In genomic region chr6:168441434-168442391, GRCh38 we compare ENCODE assay signal across 12 cellular contexts. TPM values are rescaled to one million over a fixed set of nuclear protein-coding genes. Genes with fewer than 3 reads are reported as not detected.
A peak's percentile ranks its signal among the peaks of the same experiment; 100 is the strongest.
DNase-seq lines count a peak whose midpoint lies in the region; ATAC-seq, FAIRE-seq and TF ChIP-seq lines count a peak whose summit lies in the region.
"Had no signal": no experiment of that assay in that cellular context is flagged by ENCODE, and none has a peak within 500 bp of the region (broad histone marks: within the 10 kb centered on the region; RNA-seq: fewer than 3 reads in every experiment).

No MANE protein-coding gene starts in this region.

- in situ Hi-C loops in HepG2 (cut with HindIII; ENCODE audit: extremely low pct_ligation_motif_present, low pct_unique_long_range_greater_than_20kb): no loop called here

- FAIRE-seq in HepG2 (lab: Jason Lieb, UNC): no peak
- FAIRE-seq: D721Med, TTC549 had no signal

- H3K4me1 ChIP-seq in HEK293 (ENCODE audit: control insufficient read depth, insufficient read depth, low read length) (no peaks in the 10 kb centered on the region), HepG2 (ENCODE audit: insufficient read depth, low read length) (no peaks in the 10 kb centered on the region), smooth muscle cell (ENCODE audit: low read depth) (peaks cover 8% of the 10 kb centered on the region)

- H3K4me3 ChIP-seq in HEK293 (ENCODE audit: low read depth, low read length) (peak overlapping the region; percentile 38), HepG2 (replicated peaks in 1 of 3; ENCODE audit: insufficient read depth in 1 of 3, low read depth in 2 of 3, low read length in 3 of 3) (no peak overlapping the region), smooth muscle cell (peak overlapping the region; percentile 50)

- H3K27ac ChIP-seq in HEK293 (ENCODE audit: extremely low read depth, low read depth, low read length) (no peak overlapping the region; the same call in 1 of the 2 replicates), HepG2 (ENCODE audit: extremely low read length, insufficient read depth, low read length) (no peak overlapping the region), smooth muscle cell (ENCODE audit: low read depth) (no peak overlapping the region)

- peaks cover 12% of the 10 kb centered on the region for H3F3A ChIP-seq in smooth muscle cell (ENCODE audit: low read depth)

- peak; percentile 62 for DNase-seq in ecto neural progenitor cell (ENCODE audit: low spot score)
- DNase-seq in HepG2 (ENCODE audit: low spot score): no peak
- DNase-seq in smooth muscle cell (lab: John Stamatoyannopoulos, UW; ENCODE audit: unreplicated experiment): no peak
- no peak for DNase-seq in mucosa of gallbladder (ENCODE audit: low spot score)
- DNase-seq in kidney glomerular epithelial cell (lab: John Stamatoyannopoulos, UW): no peak
- no peak for DNase-seq in medulla oblongata (ENCODE audit: extremely low spot score)

- peaks cover 6 to 75% of the 10 kb centered on the region in 2 experiments for H3K27me3 ChIP-seq in HepG2 (ENCODE audit: control insufficient read depth in 1 of 2, insufficient read depth in 2 of 2, low read length in 2 of 2)
- peaks cover 88% of the 10 kb centered on the region for H3K27me3 ChIP-seq in smooth muscle cell (ENCODE audit: low read depth)

- TF ChIP-seq RAD21 in HepG2 (CRISPR knock-in tag; IDR thresholded peaks at IDR 0.05): no peak

- TF ChIP-seq CTCF in HEK293 (tag by site-specific recombination; IDR thresholded peaks at IDR 0.05) (no peak), HepG2 (CRISPR knock-in tag; IDR thresholded peaks at IDR 0.05) (no peak), smooth muscle cell (IDR thresholded peaks at IDR 0.05; ENCODE audit: borderline replicate concordance, insufficient read depth, poor library complexity, severe bottlenecking) (no peak)

- ATAC-seq in HepG2 (peak; percentile 53), GM21515 (IDR thresholded peaks at IDR 0.05; ENCODE audit: unreplicated experiment) (no peak)
- ATAC-seq: activated T-helper 17 cell treated with anti-CD3 and anti-CD28 coated beads, Interleukin-2, amount 50 U/mL, for 72 hours had no signal

- POLR2A ChIA-PET in HEK293 (lab: Yijun Ruan, JAX) (no interaction called here), HepG2 (lab: Yijun Ruan, JAX) (no interaction called here)

- no peaks in the 10 kb centered on the region for H3K79me2 ChIP-seq in HepG2 (ENCODE audit: insufficient read depth, low read length)
- no peaks in the 10 kb centered on the region for H3K79me2 ChIP-seq in smooth muscle cell (ENCODE audit: low read depth)

- no TSS peak for BruUV-seq in HepG2 (replicated peaks; lab: Mats Ljungman, UMichigan)

- no peaks in the 10 kb centered on the region for H3K36me3 ChIP-seq in HEK293 (ENCODE audit: control insufficient read depth in 2 of 2, insufficient read depth in 1 of 2, low read length in 2 of 2)
- H3K36me3 ChIP-seq in HepG2 (replicated peaks in 1 of 2; ENCODE audit: control insufficient read depth in 1 of 2, insufficient read depth in 2 of 2, low read length in 2 of 2): no peaks in the 10 kb centered on the region
- H3K36me3 ChIP-seq in smooth muscle cell (ENCODE audit: low read depth): no peaks in the 10 kb centered on the region

- H3K9me3 ChIP-seq in HEK293 (ENCODE audit: control insufficient read depth, insufficient read depth, low read depth, low read length) (no peaks in the 10 kb centered on the region), HepG2 (ENCODE audit: low read length) (no peaks in the 10 kb centered on the region), smooth muscle cell (replicated peaks; ENCODE audit: low read depth) (no peaks in the 10 kb centered on the region)

- H4K20me1 ChIP-seq in HepG2 (ENCODE audit: insufficient read depth, low read length) (no peaks in the 10 kb centered on the region), smooth muscle cell (ENCODE audit: low read depth) (no peaks in the 10 kb centered on the region)

- intact Hi-C loops in HepG2 (cut with micrococcal nuclease; ENCODE audit: unreplicated experiment): no loop called here

- no peak overlapping the region for H2AFZ ChIP-seq in HepG2 (ENCODE audit: low read length)
- H2AFZ ChIP-seq in smooth muscle cell (ENCODE audit: low read depth): no peak overlapping the region

- no peak overlapping the region for H3K4me2 ChIP-seq in HepG2 (ENCODE audit: low read depth, low read length)
- H3K4me2 ChIP-seq in smooth muscle cell: peak overlapping the region; percentile 87

- CTCF ChIA-PET in HEK293 (lab: Yijun Ruan, JAX) (interaction anchor here (1.3 kb wide), 1 partner anchor 10 kb away, joined by 4 read pairs; no protein-coding TSS in a partner anchor), HepG2 (lab: Yijun Ruan, JAX; ENCODE audit: low intra/inter-chr PET ratio, low total read pairs) (no interaction called here)

- 20% methylated on average over 19 of the region's 87 CpGs for WGBS in HepG2 (ENCODE audit: low lambda C conversion rate)
- 3% methylated on average over 78 of the region's 87 CpGs for WGBS in smooth muscle cell (ENCODE audit: low lambda C conversion rate)

- no peak for TF ChIP-seq EP300 in HepG2 (IDR thresholded peaks at IDR 0.05; ENCODE audit: low read depth in 2 of 2, low read length in 2 of 2)
- TF ChIP-seq EP300 in HepG2 (CRISPR knock-in tag; IDR thresholded peaks at IDR 0.05; ENCODE audit: borderline replicate concordance): no peak

- no peak for TF ChIP-seq POLR2A in HepG2 (IDR thresholded peaks at IDR 0.05; ENCODE audit: insufficient read depth in 1 of 2, low read depth in 2 of 2, low read length in 2 of 2)

- H3K9ac ChIP-seq in HepG2 (ENCODE audit: insufficient read depth, low read depth, low read length) (no peak overlapping the region), smooth muscle cell (ENCODE audit: low read depth) (no peak overlapping the region)

TF ChIP-seq in HEK293, 187 proteins besides CTCF, POLR2A, EP300 and RAD21:
- TF ChIP-seq ZNF423 (tag by site-specific recombination; IDR thresholded peaks at IDR 0.05): no peak
- no peak for TF ChIP-seq FEZF1 (tag by site-specific recombination; IDR thresholded peaks at IDR 0.05)
- no peak for TF ChIP-seq ZSCAN16 (tag by site-specific recombination; IDR thresholded peaks at IDR 0.05)
- TF ChIP-seq ZNF521 (tag by site-specific recombination; IDR thresholded peaks at IDR 0.05): no peak
- TF ChIP-seq ZNF404 (tag by site-specific recombination; IDR thresholded peaks at IDR 0.05): no peak
- no peak for TF ChIP-seq ZNF776 (tag by site-specific recombination; IDR thresholded peaks at IDR 0.05; ENCODE audit: borderline replicate concordance)

TF ChIP-seq in HepG2, 621 proteins besides CTCF, POLR2A, EP300 and RAD21:
- TF ChIP-seq ETS1 (CRISPR knock-in tag; IDR thresholded peaks at IDR 0.05): no peak
- peak; percentile 90 for TF ChIP-seq EZH2 (conservative IDR thresholded peaks at IDR 0.05; ENCODE audit: low read depth, low read length)

RNA-seq across cellular contexts. Expression of gene SMOC2, which starts 0.7 kb away (rescaled TPM):
- not detected in 2 replicates for total RNA-seq in HepG2 (2016; rRNA removed; fragmentation: Illumina TruSeq; extraction: Trizol)
- total RNA-seq in HepG2 (2016; cell fraction: cytosol; rRNA removed; fragmentation: Illumina TruSeq; extraction: Trizol; ENCODE audit: low read depth): not detected in 2 replicates
- not detected in 2 replicates for total RNA-seq in HepG2 (2016; cell fraction: insoluble cytoplasmic fraction; rRNA removed; fragmentation: Illumina TruSeq; extraction: Trizol)
- not detected in 2 replicates for total RNA-seq in HepG2 (2016; cell fraction: membrane; rRNA removed; fragmentation: Illumina TruSeq; extraction: Trizol)
- total RNA-seq in HepG2 (2016; cell fraction: nucleus; rRNA removed; fragmentation: Illumina TruSeq; extraction: Trizol): not detected in 2 replicates
- not detected in 2 replicates for polyA plus RNA-seq in HepG2 (2011; rRNA removed)
- not detected in 2 replicates for polyA plus RNA-seq in HepG2 (2011; cell fraction: cytosol; rRNA removed)
- polyA plus RNA-seq in HepG2 (2011; cell fraction: nucleus; rRNA removed): not detected in 2 replicates
- polyA plus RNA-seq in HepG2 (2012): not detected in 2 replicates
- not detected in 2 replicates for polyA plus RNA-seq in HepG2 (2016; cell fraction: cytosol; fragmentation: Illumina TruSeq; extraction: Trizol; ENCODE audit: low read depth)
- not detected in 2 replicates for polyA plus RNA-seq in HepG2 (2016; cell fraction: insoluble cytoplasmic fraction; fragmentation: Illumina TruSeq; extraction: Trizol; ENCODE audit: low read depth)
- polyA plus RNA-seq in HepG2 (2016; cell fraction: membrane; fragmentation: Illumina TruSeq; extraction: Trizol; ENCODE audit: low read depth): not detected in 2 replicates
- polyA plus RNA-seq in HepG2 (2016; cell fraction: nucleus; fragmentation: Illumina TruSeq; extraction: Trizol; ENCODE audit: insufficient read depth, low read depth): not detected in 2 replicates
- not detected in 2 replicates for polyA minus RNA-seq in HepG2 (2011; rRNA and poly(A)+ RNA removed; ENCODE audit: low replicate concordance)
- not detected in 2 replicates for polyA minus RNA-seq in HepG2 (2011; cell fraction: cytosol; rRNA and poly(A)+ RNA removed)
- polyA minus RNA-seq in HepG2 (2011; cell fraction: nucleus; rRNA and poly(A)+ RNA removed): not detected in 2 replicates
- total RNA-seq in smooth muscle cell: 0.54 and 0.63 TPM in 2 replicates
- polyA plus RNA-seq in smooth muscle cell: 1.1 and 1.2 TPM in 2 replicates
- 213 TPM for total RNA-seq in mucosa of gallbladder
- total RNA-seq: activated T-helper 17 cell treated with anti-CD3 and anti-CD28 coated beads, Interleukin-2, amount 50 U/mL, for 72 hours; dermis microvascular lymphatic vessel endothelial cell had no signal

Comparison
In these comparisons a context has a peak if more than half of its experiments do, and no peak if none do; other contexts are left out.
1. H3K4me3 ChIP-seq: peak in HEK293 (single experiment) and smooth muscle cell (single experiment); none in HepG2 (0 of 3).
2. RNA of gene SMOC2, which starts 0.7 kb away (total RNA-seq): 213 TPM in mucosa of gallbladder (single experiment); 0.54 to 0.63 TPM in smooth muscle cell and not detected in HepG2; every median in the first group is over 100 times any median in the second.